25 cellular contexts compared by ENCODE assay signal in genomic region chr19:38197937-38198704, GRCh38. TPM values are rescaled to one million over a fixed set of nuclear protein-coding genes. Genes with fewer than 3 reads are reported as not detected.
"Had no signal": no experiment of that assay in that cellular context is flagged by ENCODE, and none has a peak within 500 bp of the region (broad histone marks: within the 10 kb centered on the region; RNA-seq: fewer than 3 reads in every experiment).

No MANE protein-coding gene starts in this region.

- H3K4me1 ChIP-seq: ascending aorta, body of pancreas had no signal

- H3K4me3 ChIP-seq: ascending aorta, body of pancreas, SK-N-MC had no signal

- H3K27ac ChIP-seq: ascending aorta, body of pancreas, SK-N-MC had no signal

- DNase-seq: activated B cell treated with CpG ODN at 0.5 μM for 24 hours; activated CD4-positive, alpha-beta T cell treated with anti-CD3 and anti-CD28 coated beads for 1 hour; activated CD4-positive, alpha-beta T cell treated with anti-CD3 and anti-CD28 coated beads, Interleukin-2, amount 10 ng/mL, durations not matched to agents 24 days and 14 days; activated CD4-positive, alpha-beta T cell treated with anti-CD3 and anti-CD28 coated beads, Interleukin-2, amount 50 U/mL, for 48 hours; activated CD8-positive, alpha-beta memory T cell treated with anti-CD3 and anti-CD28 coated beads, Interleukin-2, amount 10 ng/mL, durations not matched to agents 7 days and 5 days; activated effector memory CD4-positive, alpha-beta T cell treated with Interleukin-2 at 50 U/mL for 16 hours; activated naive CD4-positive, alpha-beta T cell; activated T-cell treated with anti-CD3 and anti-CD28 coated beads, Interleukin-2, amount 50 U/mL, for 24 hours; body of pancreas; central memory CD4-positive, alpha-beta T cell; KG1; NCI-H1048; NCI-H1930; NCI-H345; NCI-H510A; OCI-M1; T-cell; T-helper 2 cell; T1000 had no signal

- H3K9me3 ChIP-seq: ascending aorta, body of pancreas had no signal

- H3K27me3 ChIP-seq: ascending aorta, body of pancreas had no signal

- ATAC-seq: activated CD8-positive, alpha-beta memory T cell treated with anti-CD3 and anti-CD28 coated beads, Interleukin-2, amount 10 ng/mL, durations not matched to agents 7 days and 5 days; body of pancreas; Panc1 had no signal

RNA-seq across cellular contexts. Expression of gene DPF1, which starts 25.9 kb away (rescaled TPM):
- total RNA-seq: activated B cell treated with CpG ODN at 0.5 μM for 24 hours, ascending aorta, body of pancreas, bronchial epithelial cell, T-cell had no signal

RNA-seq across cellular contexts. Expression of gene PPP1R14A, which starts 58.1 kb away (rescaled TPM):
- total RNA-seq: activated CD8-positive, alpha-beta memory T cell treated with anti-CD3 and anti-CD28 coated beads, Interleukin-2, amount 10 ng/mL, durations not matched to agents 7 days and 5 days; LHCN-M2; M059J had no signal
